In the genomic region with DNA sequence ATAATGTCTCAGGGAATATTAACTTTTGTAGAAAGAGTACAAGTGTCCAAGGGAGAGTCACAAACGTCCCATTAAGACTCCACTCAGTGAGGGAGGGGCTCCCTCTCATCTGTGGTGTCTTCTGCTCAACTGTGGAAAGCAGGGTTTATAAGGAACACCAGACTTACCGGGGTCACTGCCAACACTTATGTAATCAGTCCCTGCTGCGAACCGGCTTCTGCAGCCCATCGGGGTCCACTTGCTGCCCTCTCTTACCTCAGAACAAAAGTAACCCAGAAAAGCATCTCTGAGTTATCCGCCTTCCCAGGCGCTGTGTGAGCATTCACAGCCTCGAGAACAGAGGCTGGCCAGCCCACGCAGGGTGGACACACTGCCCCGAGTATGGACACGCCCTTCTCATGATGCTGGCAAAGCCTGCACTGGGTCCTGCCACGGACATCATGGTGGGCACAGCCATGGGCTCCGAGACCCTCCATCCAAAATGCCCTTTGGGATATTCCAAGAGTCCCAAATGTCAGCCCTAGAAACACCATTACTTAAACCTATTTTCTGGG, we compare ENCODE assay signal across 1 cellular context.
TF ChIP-seq lines count a peak whose summit lies in the region.

No MANE protein-coding gene starts in this region.

TF ChIP-seq in GM12878, 131 proteins besides CTCF, POLR2A, EP300 and RAD21:
- no peak for TF ChIP-seq RUNX3 (IDR thresholded peaks at IDR 0.05; ENCODE audit: low read length)
- no peak for TF ChIP-seq RBBP5 (conservative IDR thresholded peaks at IDR 0.05)
- TF ChIP-seq, protein P1, sequence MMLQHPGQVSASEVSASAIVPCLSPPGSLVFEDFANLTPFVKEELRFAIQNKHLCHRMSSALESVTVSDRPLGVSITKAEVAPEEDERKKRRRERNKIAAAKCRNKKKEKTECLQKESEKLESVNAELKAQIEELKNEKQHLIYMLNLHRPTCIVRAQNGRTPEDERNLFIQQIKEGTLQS (IDR thresholded peaks at IDR 0.05; ENCODE audit: borderline replicate concordance, extremely low read depth, low read depth, low read length) = no peak
- TF ChIP-seq KAT2A (conservative IDR thresholded peaks at IDR 0.05; ENCODE audit: control insufficient read depth, low read depth, low read length) = no peak
- no peak for TF ChIP-seq CREB1 (IDR thresholded peaks at IDR 0.05; ENCODE audit: low read depth)
- TF ChIP-seq POLR2AphosphoS5 (IDR thresholded peaks at IDR 0.05; ENCODE audit: low read length) = no peak
- TF ChIP-seq HCFC1 (IDR thresholded peaks at IDR 0.05; ENCODE audit: low read length) = no peak
- TF ChIP-seq ZNF24 (IDR thresholded peaks at IDR 0.05) = no peak
